ENCODE assay signal across 1 cellular context in the genomic region with DNA sequence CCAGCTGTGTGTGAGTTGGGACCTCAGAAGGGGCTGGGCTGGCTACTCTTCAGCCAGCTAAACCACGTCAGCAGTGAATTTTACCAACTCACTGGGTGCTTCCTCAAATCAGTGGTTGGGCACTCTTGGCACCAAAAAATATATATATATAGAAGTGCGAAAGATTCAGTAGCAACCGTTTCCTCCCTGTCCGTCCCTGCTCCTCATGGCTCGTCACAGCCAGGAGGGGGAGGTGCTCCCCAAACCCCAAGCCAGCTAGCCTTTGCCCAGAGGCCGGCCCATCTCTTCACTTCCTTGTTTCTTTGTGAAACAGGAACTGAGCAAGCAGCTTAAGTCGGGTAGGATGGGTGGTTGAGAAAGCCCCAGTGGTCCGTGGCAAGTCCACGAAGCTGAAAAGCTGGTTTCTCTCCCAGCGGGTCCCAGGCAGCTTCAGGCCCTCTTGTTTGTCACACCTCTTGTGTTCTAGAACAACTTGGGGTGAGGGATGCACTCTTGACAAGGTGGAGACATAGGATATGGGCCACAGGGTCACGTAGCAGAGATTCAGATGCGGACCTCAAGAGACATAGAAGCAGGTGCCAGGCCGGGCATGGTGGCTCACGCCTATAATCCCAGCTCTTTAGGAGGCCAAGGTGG.
TF ChIP-seq lines count a peak whose summit lies in the region.

No MANE protein-coding gene starts in this region.

TF ChIP-seq in WTC11, 78 proteins besides CTCF, POLR2A, EP300 and RAD21 (continued from another document):
- TF ChIP-seq, protein P1, sequence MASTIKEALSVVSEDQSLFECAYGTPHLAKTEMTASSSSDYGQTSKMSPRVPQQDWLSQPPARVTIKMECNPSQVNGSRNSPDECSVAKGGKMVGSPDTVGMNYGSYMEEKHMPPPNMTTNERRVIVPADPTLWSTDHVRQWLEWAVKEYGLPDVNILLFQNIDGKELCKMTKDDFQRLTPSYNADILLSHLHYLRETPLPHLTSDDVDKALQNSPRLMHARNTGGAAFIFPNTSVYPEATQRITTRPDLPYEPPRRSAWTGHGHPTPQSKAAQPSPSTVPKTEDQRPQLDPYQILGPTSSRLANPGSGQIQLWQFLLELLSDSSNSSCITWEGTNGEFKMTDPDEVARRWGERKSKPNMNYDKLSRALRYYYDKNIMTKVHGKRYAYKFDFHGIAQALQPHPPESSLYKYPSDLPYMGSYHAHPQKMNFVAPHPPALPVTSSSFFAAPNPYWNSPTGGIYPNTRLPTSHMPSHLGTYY (CRISPR knock-in tag; IDR thresholded peaks at IDR 0.05) = no peak
- TF ChIP-seq, protein P2, sequence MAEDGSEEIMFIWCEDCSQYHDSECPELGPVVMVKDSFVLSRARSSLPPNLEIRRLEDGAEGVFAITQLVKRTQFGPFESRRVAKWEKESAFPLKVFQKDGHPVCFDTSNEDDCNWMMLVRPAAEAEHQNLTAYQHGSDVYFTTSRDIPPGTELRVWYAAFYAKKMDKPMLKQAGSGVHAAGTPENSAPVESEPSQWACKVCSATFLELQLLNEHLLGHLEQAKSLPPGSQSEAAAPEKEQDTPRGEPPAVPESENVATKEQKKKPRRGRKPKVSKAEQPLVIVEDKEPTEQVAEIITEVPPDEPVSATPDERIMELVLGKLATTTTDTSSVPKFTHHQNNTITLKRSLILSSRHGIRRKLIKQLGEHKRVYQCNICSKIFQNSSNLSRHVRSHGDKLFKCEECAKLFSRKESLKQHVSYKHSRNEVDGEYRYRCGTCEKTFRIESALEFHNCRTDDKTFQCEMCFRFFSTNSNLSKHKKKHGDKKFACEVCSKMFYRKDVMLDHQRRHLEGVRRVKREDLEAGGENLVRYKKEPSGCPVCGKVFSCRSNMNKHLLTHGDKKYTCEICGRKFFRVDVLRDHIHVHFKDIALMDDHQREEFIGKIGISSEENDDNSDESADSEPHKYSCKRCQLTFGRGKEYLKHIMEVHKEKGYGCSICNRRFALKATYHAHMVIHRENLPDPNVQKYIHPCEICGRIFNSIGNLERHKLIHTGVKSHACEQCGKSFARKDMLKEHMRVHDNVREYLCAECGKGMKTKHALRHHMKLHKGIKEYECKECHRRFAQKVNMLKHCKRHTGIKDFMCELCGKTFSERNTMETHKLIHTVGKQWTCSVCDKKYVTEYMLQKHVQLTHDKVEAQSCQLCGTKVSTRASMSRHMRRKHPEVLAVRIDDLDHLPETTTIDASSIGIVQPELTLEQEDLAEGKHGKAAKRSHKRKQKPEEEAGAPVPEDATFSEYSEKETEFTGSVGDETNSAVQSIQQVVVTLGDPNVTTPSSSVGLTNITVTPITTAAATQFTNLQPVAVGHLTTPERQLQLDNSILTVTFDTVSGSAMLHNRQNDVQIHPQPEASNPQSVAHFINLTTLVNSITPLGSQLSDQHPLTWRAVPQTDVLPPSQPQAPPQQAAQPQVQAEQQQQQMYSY (CRISPR knock-in tag; IDR thresholded peaks at IDR 0.05) = no peak
